In the genomic region with DNA sequence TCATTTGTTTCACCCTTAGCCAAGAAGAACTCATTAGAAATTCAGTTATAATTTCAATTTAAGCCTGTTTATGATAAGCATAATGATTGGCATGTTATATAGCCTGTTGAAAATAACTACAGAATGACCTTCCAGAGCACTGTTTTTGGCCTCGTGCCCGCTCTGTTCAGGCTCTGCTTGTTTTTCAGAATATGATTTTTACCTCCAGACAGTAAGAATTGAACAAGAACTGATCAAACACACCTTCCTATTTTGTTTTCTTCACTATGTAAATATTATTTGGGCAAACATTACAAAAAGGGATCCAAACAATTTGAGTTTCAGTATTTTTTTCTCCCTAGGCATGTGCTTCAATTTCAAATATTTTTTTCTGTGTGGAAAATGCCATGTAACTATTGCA, we compare ENCODE assay signal across 16 cellular contexts. TPM values are rescaled to one million over a fixed set of nuclear protein-coding genes. Genes with fewer than 3 reads are reported as not detected.
"Had no signal": no experiment of that assay in that cellular context is flagged by ENCODE, and none has a peak within 500 bp of the region (broad histone marks: within the 10 kb centered on the region; RNA-seq: fewer than 3 reads in every experiment).

No MANE protein-coding gene starts in this region.

- DNase-seq: activated CD4-positive, alpha-beta T cell treated with anti-CD3 and anti-CD28 coated beads, Interleukin-2, amount 50 U/mL, for 1 hour; activated naive CD8-positive, alpha-beta T cell treated with anti-CD3 and anti-CD28 coated beads for 36 hours; central memory CD4-positive, alpha-beta T cell; colonic mucosa; erythroblast; hypothalamus; islet precursor cell; naive thymus-derived CD8-positive, alpha-beta T cell; stimulated activated naive CD4-positive, alpha-beta T cell; T1000 had no signal

- H3K4me1 ChIP-seq: colonic mucosa had no signal

- H3K27ac Mint-ChIP-seq: activated naive CD8-positive, alpha-beta T cell treated with anti-CD3 and anti-CD28 coated beads for 36 hours; brain; naive thymus-derived CD8-positive, alpha-beta T cell had no signal

- H3K9me3 Mint-ChIP-seq: activated naive CD8-positive, alpha-beta T cell treated with anti-CD3 and anti-CD28 coated beads for 36 hours had no signal

- ATAC-seq: activated CD4-positive, CD25-positive, alpha-beta regulatory T cell treated with anti-CD3 and anti-CD28 coated beads, Interleukin-2, amount 50 U/mL, for 24 hours; naive thymus-derived CD8-positive, alpha-beta T cell had no signal

- H3K36me3 ChIP-seq: colonic mucosa had no signal

- FAIRE-seq: frontal cortex had no signal

- H3K4me3 Mint-ChIP-seq: activated naive CD8-positive, alpha-beta T cell treated with anti-CD3 and anti-CD28 coated beads for 36 hours; brain; naive thymus-derived CD8-positive, alpha-beta T cell had no signal

- H3K27me3 Mint-ChIP-seq: activated naive CD8-positive, alpha-beta T cell treated with anti-CD3 and anti-CD28 coated beads for 36 hours; brain; naive thymus-derived CD8-positive, alpha-beta T cell had no signal

- H3K4me3 ChIP-seq: colonic mucosa had no signal

- H3K27ac ChIP-seq: colonic mucosa, neutrophil had no signal

- H3K27me3 ChIP-seq: colonic mucosa, neutrophil had no signal

- H3K4me1 Mint-ChIP-seq: naive thymus-derived CD8-positive, alpha-beta T cell had no signal

- H3K9me3 ChIP-seq: colonic mucosa, neutrophil had no signal

RNA-seq across cellular contexts. Expression of gene ANGPTL1, which starts 48.1 kb away (rescaled TPM):
- total RNA-seq: activated CD8-positive, alpha-beta memory T cell treated with anti-CD3 and anti-CD28 coated beads for 36 hours; activated naive CD8-positive, alpha-beta T cell treated with anti-CD3 and anti-CD28 coated beads for 36 hours; naive thymus-derived CD8-positive, alpha-beta T cell; T-helper 1 cell treated with Interleukin-12 subunit alpha and Interleukin-12 subunit beta and Interleukin-4 antibody, amounts not matched to agents 30 ng/mL and 1 ng/mL, for 36 hours had no signal
- polyA plus RNA-seq: naive thymus-derived CD8-positive, alpha-beta T cell had no signal
